14 cellular contexts compared by ENCODE assay signal in genomic region chr2:74891136-74891764, GRCh38. TPM values are rescaled to one million over a fixed set of nuclear protein-coding genes. Genes with fewer than 3 reads are reported as not detected.
DNase-seq lines count a peak whose midpoint lies in the region; TF ChIP-seq lines count a peak whose summit lies in the region.
"Had no signal": no experiment of that assay in that cellular context is flagged by ENCODE, and none has a peak within 500 bp of the region (broad histone marks: within the 10 kb centered on the region; RNA-seq: fewer than 3 reads in every experiment).

No MANE protein-coding gene starts in this region.

- H3K27me3 Mint-ChIP-seq in endodermal cell (ENCODE audit: insufficient read depth), result no peaks in the 10 kb centered on the region
- H3K27me3 Mint-ChIP-seq: B cell; CD4-positive, alpha-beta memory T cell had no signal

- no peaks in the 10 kb centered on the region for H3K27me3 ChIP-seq in ACC112 (ENCODE audit: insufficient read depth, low read length)
- no peaks in the 10 kb centered on the region for H3K27me3 ChIP-seq in MG63
- no peaks in the 10 kb centered on the region for H3K27me3 ChIP-seq in endodermal cell (ENCODE audit: control insufficient read depth, insufficient read depth, low read length, poor library complexity, severe bottlenecking)
- H3K27me3 ChIP-seq in osteoblast (ENCODE audit: insufficient read depth, low read length), result no peaks in the 10 kb centered on the region
- H3K27me3 ChIP-seq in WERI-Rb-1 (ENCODE audit: insufficient read depth, low read depth, severe bottlenecking), result no peaks in the 10 kb centered on the region

- no peaks in the 10 kb centered on the region for H4K20me1 ChIP-seq in osteoblast (ENCODE audit: insufficient read depth, low read length)

- H3K9ac ChIP-seq in endodermal cell (ENCODE audit: extremely low read depth, low read length, poor library complexity, severe bottlenecking), result no peak overlapping the region

- H3K36me3 Mint-ChIP-seq in endodermal cell (ENCODE audit: low read depth), result peaks cover 85% of the 10 kb centered on the region

- H3K9me3 Mint-ChIP-seq in endodermal cell, result peaks cover 6% of the 10 kb centered on the region
- H3K9me3 Mint-ChIP-seq: CD4-positive, alpha-beta memory T cell had no signal

- H2AFZ ChIP-seq in ACC112 (ENCODE audit: low read length, unreplicated experiment) (no peak overlapping the region), osteoblast (ENCODE audit: low read length) (no peak overlapping the region)

- no peak overlapping the region for H3K4me3 Mint-ChIP-seq in endodermal cell
- H3K4me3 Mint-ChIP-seq: B cell; CD4-positive, alpha-beta memory T cell had no signal

- H3K4me3 ChIP-seq in ACC112 (ENCODE audit: low read depth, low read length) (no peak overlapping the region), MG63 (no peak overlapping the region), endodermal cell (ENCODE audit: low read length) (no peak overlapping the region), osteoblast (ENCODE audit: insufficient read depth, low read length) (no peak overlapping the region), WERI-Rb-1 (ENCODE audit: low read depth, low read length) (no peak overlapping the region)

- peaks cover 11% of the 10 kb centered on the region for H3K4me1 Mint-ChIP-seq in endodermal cell
- H3K4me1 Mint-ChIP-seq: B cell; CD4-positive, alpha-beta memory T cell had no signal

- no peak for TF ChIP-seq CTCF in endodermal cell (conservative IDR thresholded peaks at IDR 0.05)
- no peak for TF ChIP-seq CTCF in osteoblast (IDR thresholded peaks at IDR 0.05; ENCODE audit: extremely low read depth, low read depth, low read length)
- TF ChIP-seq CTCF in WERI-Rb-1 (IDR thresholded peaks at IDR 0.05; ENCODE audit: low read depth, low read length), result no peak

- no peak overlapping the region for H3K27ac Mint-ChIP-seq in endodermal cell
- H3K27ac Mint-ChIP-seq: B cell had no signal

- H3K4me1 ChIP-seq in ACC112 (ENCODE audit: control insufficient read depth, insufficient read depth, low read length, unreplicated experiment) (peaks cover 63% of the 10 kb centered on the region), endodermal cell (ENCODE audit: control insufficient read depth, insufficient read depth, low read length) (peaks cover 5% of the 10 kb centered on the region), osteoblast (ENCODE audit: insufficient read depth, low read length) (peaks cover 66% of the 10 kb centered on the region)

- H3K9me3 ChIP-seq in MG63, result no peaks in the 10 kb centered on the region
- H3K9me3 ChIP-seq in endodermal cell (ENCODE audit: control insufficient read depth, low read length), result peaks cover 8% of the 10 kb centered on the region
- no peaks in the 10 kb centered on the region for H3K9me3 ChIP-seq in osteoblast (ENCODE audit: low read depth, low read length)
- no peaks in the 10 kb centered on the region for H3K9me3 ChIP-seq in WERI-Rb-1 (ENCODE audit: severe bottlenecking)

- H3K36me3 ChIP-seq in ACC112 (ENCODE audit: insufficient read depth, low read length) (peaks cover 34% of the 10 kb centered on the region), MG63 (peaks cover 77% of the 10 kb centered on the region), endodermal cell (ENCODE audit: control insufficient read depth, insufficient read depth, low read length) (peaks cover 71% of the 10 kb centered on the region), osteoblast (ENCODE audit: insufficient read depth, low read length) (peaks cover 32% of the 10 kb centered on the region), WERI-Rb-1 (peaks cover 47% of the 10 kb centered on the region)

- no peak overlapping the region for H3K4me2 ChIP-seq in osteoblast (ENCODE audit: insufficient read depth, low read length)

- H3K27ac ChIP-seq in ACC112 (ENCODE audit: low read depth, low read length) (peak overlapping the region; percentile 94), endodermal cell (ENCODE audit: low read depth, low read length) (no peak overlapping the region), osteoblast (ENCODE audit: low read depth, low read length) (peak overlapping the region; percentile 98), WERI-Rb-1 (no peak overlapping the region)
- H3K27ac ChIP-seq: C4-2B had no signal

- H3K79me2 ChIP-seq in ACC112 (ENCODE audit: control insufficient read depth, insufficient read depth, low read length, unreplicated experiment) (no peaks in the 10 kb centered on the region), osteoblast (ENCODE audit: insufficient read depth, low read length) (no peaks in the 10 kb centered on the region)

- DNase-seq in MG63, result peak; percentile 20
- DNase-seq in endodermal cell, result peak; percentile 11
- DNase-seq in osteoblast (ENCODE audit: insufficient read length, low spot score, missing footprints), result no peak
- no peak for DNase-seq in AG08395 (ENCODE audit: low spot score)
- DNase-seq in foreskin melanocyte, result no peak
- DNase-seq in WERI-Rb-1, result no peak
- DNase-seq: 8988T; ACHN; CD4-positive, alpha-beta memory T cell; DMS79 treated with DMSO at 0.1 percent for 48 hours; H7 had no signal

- 76 to 93% methylated on average over 3 to 7 of the region's 7 CpGs for WGBS in endodermal cell (ENCODE audit: insufficient coverage in 1 of 2, insufficient read length in 1 of 2), 2 experiments

RNA-seq across cellular contexts. Expression of gene HK2, which starts 57.3 kb away (rescaled TPM):
- 27.8 and 28.9 TPM in 2 replicates for total RNA-seq in MG63 (2014; rRNA removed; shearing (Covaris generic); ENCODE audit: low replicate concordance)
- total RNA-seq in endodermal cell, result 10 to 100 TPM; 21.5 to 31.5 TPM
- polyA plus RNA-seq in endodermal cell (2013, experiment 1 of 2), result 40.0 TPM
- polyA plus RNA-seq in endodermal cell (2013, experiment 2 of 2), result 31.2 TPM
- 74.6 and 76.4 TPM in 2 replicates for total RNA-seq in osteoblast

Comparison
In these comparisons a context has a peak if more than half of its experiments do, and no peak if none do; other contexts are left out.
1. H3K27ac ChIP-seq: peak in ACC112 (single experiment) and osteoblast (single experiment); none in endodermal cell (single experiment) and WERI-Rb-1 (single experiment).
2. DNase-seq: peak in MG63 (single experiment) and endodermal cell (single experiment); none in osteoblast (single experiment), AG08395 (single experiment), foreskin melanocyte (single experiment) and WERI-Rb-1 (single experiment).